8 cellular contexts compared by ENCODE assay signal in the genomic region with DNA sequence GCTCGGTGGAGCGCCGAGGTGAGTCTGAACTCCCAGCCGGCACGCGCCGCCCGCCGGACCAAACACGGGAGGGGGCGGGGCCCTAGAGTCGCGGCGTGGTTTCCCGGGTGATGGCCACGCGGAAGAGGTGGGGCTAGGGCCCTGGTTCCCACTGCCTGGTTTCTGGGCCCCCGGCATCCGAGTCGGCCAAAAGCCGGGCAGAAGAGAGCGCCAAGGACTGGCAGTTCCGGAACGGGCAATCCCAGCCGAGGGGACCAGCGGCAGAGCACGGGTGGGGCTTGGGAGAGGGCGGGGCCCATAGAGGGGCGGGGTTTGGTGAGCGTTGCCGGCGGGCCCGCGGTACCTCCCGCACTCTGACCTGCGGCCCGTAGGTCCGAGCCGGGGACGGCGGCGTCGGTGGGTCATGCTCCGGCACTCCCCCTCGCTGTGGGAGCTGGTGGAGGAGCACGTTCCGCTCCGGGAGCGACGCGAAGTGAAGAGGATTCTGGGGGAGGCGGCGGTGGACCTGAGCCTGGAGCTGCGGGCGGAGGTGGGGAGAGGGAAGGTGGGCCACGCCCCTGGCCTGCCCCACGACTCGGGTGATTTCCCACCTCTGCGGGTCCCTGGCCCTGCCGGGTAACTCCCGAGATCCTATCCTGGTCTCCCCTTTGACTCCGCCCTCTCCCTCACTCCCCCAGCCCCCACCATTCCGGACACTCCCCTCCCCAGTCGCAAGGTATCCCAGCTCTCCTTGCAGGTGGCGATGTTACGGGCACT. TPM values are rescaled to one million over a fixed set of nuclear protein-coding genes. Genes with fewer than 3 reads are reported as not detected.
DNase-seq lines count a peak whose midpoint lies in the region; ATAC-seq and TF ChIP-seq lines count a peak whose summit lies in the region.

A gene (plus strand): TSS at position 124 of the 756 bp plus-strand sequence. CDS start 280 bp downstream, at position 404.

- no peaks in the 10 kb centered on the region for H3K9me3 Mint-ChIP-seq in activated CD4-positive, alpha-beta memory T cell treated with anti-CD3 and anti-CD28 coated beads, Interleukin-2, amount 10 ng/mL, durations not matched to agents 7 days and 5 days

- ATAC-seq in HG03196 (IDR thresholded peaks at IDR 0.05; ENCODE audit: unreplicated experiment), result peak; percentile 51

- peaks cover 24% of the 10 kb centered on the region for H3K4me1 Mint-ChIP-seq in activated CD4-positive, alpha-beta memory T cell treated with anti-CD3 and anti-CD28 coated beads, Interleukin-2, amount 10 ng/mL, durations not matched to agents 7 days and 5 days

- H3K27me3 Mint-ChIP-seq in activated CD4-positive, alpha-beta memory T cell treated with anti-CD3 and anti-CD28 coated beads, Interleukin-2, amount 10 ng/mL, durations not matched to agents 7 days and 5 days, result no peaks in the 10 kb centered on the region

- CTCF ChIA-PET in activated CD4-positive, alpha-beta memory T cell treated with anti-CD3 and anti-CD28 coated beads, Interleukin-2, amount 10 ng/mL, durations not matched to agents 7 days and 5 days (lab: Charles Lee), result interaction anchor here (1.0 to 2.9 kb wide), 6 partner anchors 13 to 228 kb away, joined by 3 to 12 read pairs (median 8); a partner anchor contains a TSS

- DNase-seq in AG08396 (ENCODE audit: low spot score) (peak; percentile 94), NCI-H748 (lab: John Stamatoyannopoulos, UW; ENCODE audit: unreplicated experiment) (peak; percentile 96), lung microvascular endothelial cell (ENCODE audit: low read depth in 2 of 2) (peak; percentile 47 to 52)
- peak; percentile 78 for DNase-seq in activated CD4-positive, alpha-beta memory T cell treated with anti-CD3 and anti-CD28 coated beads, Interleukin-2, amount 10 ng/mL, durations not matched to agents 7 days and 5 days
- peak; percentile 70 for DNase-seq in effector CD4-positive, alpha-beta T cell
- DNase-seq in stimulated activated CD4-positive, alpha-beta T cell treated with anti-CD3 and anti-CD28 coated beads, TNF-alpha, amount 100 ng/mL, for 48 hours (ENCODE audit: low read depth in 3 of 3), result peak; percentile 46 to 69 (median 55)

- H3K27ac Mint-ChIP-seq in activated CD4-positive, alpha-beta memory T cell treated with anti-CD3 and anti-CD28 coated beads, Interleukin-2, amount 10 ng/mL, durations not matched to agents 7 days and 5 days, result peak within 1 kb of the TSS; percentile 64

- in situ Hi-C loops in GM18951 (cut with MboI; ENCODE audit: low sequenced_read_pairs, unreplicated experiment), result no loop called here

- POLR2A ChIA-PET in activated CD4-positive, alpha-beta memory T cell treated with anti-CD3 and anti-CD28 coated beads, Interleukin-2, amount 10 ng/mL, durations not matched to agents 7 days and 5 days (lab: Charles Lee), result interaction anchor here (1.8 to 3.5 kb wide), 2 partner anchors 16 kb away, joined by 15 to 19 read pairs; a partner anchor contains a TSS

- H3K4me3 Mint-ChIP-seq in activated CD4-positive, alpha-beta memory T cell treated with anti-CD3 and anti-CD28 coated beads, Interleukin-2, amount 10 ng/mL, durations not matched to agents 7 days and 5 days, result peak within 1 kb of the TSS; percentile 90

- peak; percentile 39 for TF ChIP-seq POLR2A in GM18951 (IDR thresholded peaks at IDR 0.05; ENCODE audit: extremely low read depth, insufficient read depth, insufficient read length)

- no peaks in the 10 kb centered on the region for H3K36me3 Mint-ChIP-seq in activated CD4-positive, alpha-beta memory T cell treated with anti-CD3 and anti-CD28 coated beads, Interleukin-2, amount 10 ng/mL, durations not matched to agents 7 days and 5 days (ENCODE audit: low read depth)

RNA-seq across cellular contexts. Expression of the gene that starts here (rescaled TPM):
- total RNA-seq in activated CD4-positive, alpha-beta memory T cell treated with anti-CD3 and anti-CD28 coated beads, Interleukin-2, amount 10 ng/mL, durations not matched to agents 7 days and 5 days, result 1 to 10 TPM; 1.8 to 2.2 TPM
- total RNA-seq in lung microvascular endothelial cell, result 0.65 and 0.79 TPM in 2 replicates

Comparison
In these comparisons a context has a peak if more than half of its experiments do, and no peak if none do; other contexts are left out.
1. Peak in every context shown above with its lines: DNase-seq and ATAC-seq.
2. Peak in DNase-seq in lung microvascular endothelial cell; RNA of the gene not detected or under 1 TPM.